In genomic region chr12:46364777-46365580, GRCh38 we compare ENCODE assay signal across 8 cellular contexts. TPM values are rescaled to one million over a fixed set of nuclear protein-coding genes. Genes with fewer than 3 reads are reported as not detected.
A peak's percentile ranks its signal among the peaks of the same experiment; 100 is the strongest.
DNase-seq lines count a peak whose midpoint lies in the region; ATAC-seq and TF ChIP-seq lines count a peak whose summit lies in the region.

No MANE protein-coding gene starts in this region.

- H3K27me3 Mint-ChIP-seq in activated naive CD4-positive, alpha-beta T cell treated with anti-CD3 and anti-CD28 coated beads for 36 hours (ENCODE audit: low read depth), result no peaks in the 10 kb centered on the region

- 19% methylated on average over 3 of the region's 3 CpGs for WGBS in mammary epithelial cell (ENCODE audit: low coverage, missing lambda C conversion rate)
- 33% methylated on average over 3 of the region's 3 CpGs for WGBS in right lobe of liver (ENCODE audit: insufficient coverage, low coverage, low lambda C conversion rate, missing lambda C conversion rate)

- CTCF ChIA-PET in activated naive CD4-positive, alpha-beta T cell treated with anti-CD3 and anti-CD28 coated beads for 36 hours (lab: Charles Lee), result interaction anchor here (0.8 to 2.0 kb wide), 2 partner anchors 95 to 240 kb away, joined by 3 to 18 read pairs; no protein-coding TSS in a partner anchor
- CTCF ChIA-PET in mammary epithelial cell (lab: Charles Lee; ENCODE audit: low non-redundant PET), result no interaction called here

- no peak overlapping the region for H3K4me3 Mint-ChIP-seq in activated naive CD4-positive, alpha-beta T cell treated with anti-CD3 and anti-CD28 coated beads for 36 hours

- intact Hi-C loops in activated naive CD4-positive, alpha-beta T cell treated with anti-CD3 and anti-CD28 coated beads for 36 hours (cut with micrococcal nuclease), result no loop called here
- intact Hi-C loops in mammary epithelial cell (cut with micrococcal nuclease), result no loop called here
- intact Hi-C loops in right lobe of liver (cut with DNase I), result no loop called here
- intact Hi-C loops in uterus (cut with DNase I; ENCODE audit: low total_unique reads), result no loop called here

- BruUV-seq in mammary epithelial cell (replicated peaks; lab: Mats Ljungman, UMichigan), result no TSS peak

- peaks cover 55% of the 10 kb centered on the region for H4K20me1 ChIP-seq in mammary epithelial cell (ENCODE audit: insufficient read depth, low read length)

- H3K4me1 ChIP-seq in mammary epithelial cell (ENCODE audit: insufficient read depth, low read length) (peaks cover 48% of the 10 kb centered on the region), right lobe of liver (peaks cover 0 to 78% (median 18%) of the 10 kb centered on the region in 4 donors), uterus (peaks cover 11 to 22% of the 10 kb centered on the region in 2 donors)

- no peak overlapping the region for H3K9ac ChIP-seq in mammary epithelial cell (ENCODE audit: insufficient read depth, low read length)

- H3K36me3 ChIP-seq in mammary epithelial cell (ENCODE audit: insufficient read depth, low read length) (peaks cover 93% of the 10 kb centered on the region), right lobe of liver (peaks cover 47 to 100% (median 90%) of the 10 kb centered on the region in 4 donors), uterus (no peaks in the 10 kb centered on the region)

- no peaks in the 10 kb centered on the region for H3K27me3 ChIP-seq in mammary epithelial cell (ENCODE audit: insufficient read depth, low read length)
- H3K27me3 ChIP-seq in right lobe of liver, result no peaks in the 10 kb centered on the region
- no peaks in the 10 kb centered on the region for H3K27me3 ChIP-seq in uterus

- ATAC-seq in right lobe of liver, result peak in 2 of 4 donors; percentile 10

- TF ChIP-seq CTCF in mammary epithelial cell (conservative IDR thresholded peaks at IDR 0.05 in 1 of 2, IDR thresholded peaks at IDR 0.05 in 1 of 2; ENCODE audit: extremely low read depth in 1 of 2, insufficient read depth in 1 of 2, low read depth in 1 of 2, low read length in 2 of 2) (no peak), right lobe of liver (IDR thresholded peaks at IDR 0.05) (no peak), uterus (IDR thresholded peaks at IDR 0.05) (no peak)

- peaks cover 82% of the 10 kb centered on the region for H3K36me3 Mint-ChIP-seq in activated naive CD4-positive, alpha-beta T cell treated with anti-CD3 and anti-CD28 coated beads for 36 hours (ENCODE audit: low read depth)

- H3K4me3 ChIP-seq in mammary epithelial cell (replicated peaks in 1 of 3; ENCODE audit: insufficient read depth in 1 of 3, low read depth in 2 of 3, low read length in 3 of 3) (no peak overlapping the region), right lobe of liver (no peak overlapping the region), uterus (peak overlapping the region in 1 of 2 donors; percentile 2)

- no peaks in the 10 kb centered on the region for H3K9me3 Mint-ChIP-seq in activated naive CD4-positive, alpha-beta T cell treated with anti-CD3 and anti-CD28 coated beads for 36 hours

- TF ChIP-seq POLR2A in right lobe of liver (IDR thresholded peaks at IDR 0.05), result no peak
- no peak for TF ChIP-seq POLR2A in uterus (IDR thresholded peaks at IDR 0.05)

- DNase-seq in activated naive CD4-positive, alpha-beta T cell treated with anti-CD3 and anti-CD28 coated beads for 36 hours, result peak; percentile 45
- no peak for DNase-seq in activated naive CD4-positive, alpha-beta T cell (lab: John Stamatoyannopoulos, UW)
- DNase-seq in mammary epithelial cell (peak; percentile 73), right lobe of liver (peak in 1 of 3 donors; percentile 53), uterus (peak in 1 of 2 donors; percentile 72), NCI-H2107 (lab: John Stamatoyannopoulos, UW) (no peak)
- DNase-seq in central memory CD4-positive, alpha-beta T cell, result no peak
- no peak for DNase-seq in stimulated activated naive CD4-positive, alpha-beta T cell treated with Interleukin-2 at 50 U/mL for 16 hours (lab: John Stamatoyannopoulos, UW)

- H3K79me2 ChIP-seq in mammary epithelial cell (ENCODE audit: insufficient read depth, low read length), result peaks cover 88% of the 10 kb centered on the region

- H3K4me2 ChIP-seq in mammary epithelial cell (ENCODE audit: insufficient read depth, low read depth, low read length), result peak overlapping the region; percentile 36

- peaks cover 76% of the 10 kb centered on the region for H3K4me1 Mint-ChIP-seq in activated naive CD4-positive, alpha-beta T cell treated with anti-CD3 and anti-CD28 coated beads for 36 hours (ENCODE audit: low read depth)

- H3K9me3 ChIP-seq in mammary epithelial cell (replicated peaks; ENCODE audit: insufficient read depth, low read length) (no peaks in the 10 kb centered on the region), right lobe of liver (no peaks in the 10 kb centered on the region), uterus (no peaks in the 10 kb centered on the region)

- H3K27ac ChIP-seq in mammary epithelial cell (ENCODE audit: insufficient read depth, low read depth, low read length), result peak overlapping the region; percentile 46
- peak overlapping the region; percentile 1 to 6 (median 3) for H3K27ac ChIP-seq in right lobe of liver
- H3K27ac ChIP-seq in uterus, result peak overlapping the region; percentile 3 to 100

- H3K27ac Mint-ChIP-seq in activated naive CD4-positive, alpha-beta T cell treated with anti-CD3 and anti-CD28 coated beads for 36 hours, result peak overlapping the region; percentile 73

- dilution Hi-C loops in mammary epithelial cell (cut with HindIII; ENCODE audit: low sequenced_read_pairs), result loop anchor here (5.0 to 25.0 kb wide), 4 partner anchors 67 to 647 kb away; no protein-coding TSS in a partner anchor

- in situ Hi-C loops in mammary epithelial cell (cut with MboI; ENCODE audit: low sequenced_read_pairs in 2 of 2), result no loop called here

- H2AFZ ChIP-seq in mammary epithelial cell (ENCODE audit: low read depth, low read length), result no peak overlapping the region

RNA-seq across cellular contexts. Expression of gene SLC38A2, which starts 7.6 kb away (rescaled TPM):
- total RNA-seq in activated naive CD4-positive, alpha-beta T cell treated with anti-CD3 and anti-CD28 coated beads for 36 hours, result 100 to 1,000 TPM; 196 to 206 TPM
- total RNA-seq in mammary epithelial cell, result 100 to 1,000 TPM; 774 to 995 TPM
- 153 TPM for polyA plus RNA-seq in mammary epithelial cell
- polyA minus RNA-seq in mammary epithelial cell, result 348 TPM
- total RNA-seq in right lobe of liver, result 100 to 1,000 TPM in 5 of 6 experiments, 10 to 100 TPM in 1; 77.0 to 463 (median 290) TPM
- total RNA-seq in uterus, result 100 to 1,000 TPM; 234 to 487 (median 372) TPM

Comparison
In these comparisons a context has a peak if more than half of its experiments do, and no peak if none do; other contexts are left out.
1. DNase-seq: peak in activated naive CD4-positive, alpha-beta T cell treated with anti-CD3 and anti-CD28 coated beads for 36 hours (single experiment) and mammary epithelial cell (single experiment); none in activated naive CD4-positive, alpha-beta T cell (0 of 4), NCI-H2107 (single experiment), central memory CD4-positive, alpha-beta T cell (single experiment) and stimulated activated naive CD4-positive, alpha-beta T cell treated with Interleukin-2 at 50 U/mL for 16 hours (single experiment).
2. Peak in every context shown above with its lines, with median percentiles within 50 percentile points of each other: H3K27ac ChIP-seq.